In the genomic region with DNA sequence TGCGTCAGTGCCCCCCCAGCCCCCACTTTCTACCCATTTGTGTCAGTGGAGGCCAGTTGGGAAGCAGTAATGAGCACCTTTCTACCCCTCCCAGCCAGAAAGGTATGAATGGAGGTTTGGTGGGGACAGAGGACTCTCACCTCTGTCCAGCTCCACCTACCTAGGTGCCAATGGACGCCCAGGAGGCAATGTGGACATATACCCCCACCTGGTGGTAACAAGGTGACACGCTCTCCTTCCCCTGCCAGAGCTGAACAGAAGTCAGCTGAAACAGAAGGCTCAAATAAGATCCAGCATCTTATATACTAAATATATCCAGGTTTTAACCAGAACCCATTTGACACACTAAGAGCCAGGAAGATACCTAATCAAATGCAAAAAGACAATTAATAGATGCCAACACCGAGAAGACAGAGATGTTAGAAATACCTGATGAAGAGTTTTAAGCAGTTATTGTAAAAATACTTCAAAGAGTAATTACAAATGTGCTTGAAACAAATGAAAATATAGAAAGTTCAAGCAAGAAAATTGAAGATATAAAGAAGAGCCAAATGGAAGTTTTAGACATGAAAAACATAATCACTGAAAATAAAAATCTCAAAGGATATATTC, we compare ENCODE assay signal across 10 cellular contexts. TPM values are rescaled to one million over a fixed set of nuclear protein-coding genes. Genes with fewer than 3 reads are reported as not detected.
A peak's percentile ranks its signal among the peaks of the same experiment; 100 is the strongest.
DNase-seq lines count a peak whose midpoint lies in the region; ATAC-seq and TF ChIP-seq lines count a peak whose summit lies in the region.
"Had no signal": no experiment of that assay in that cellular context is flagged by ENCODE, and none has a peak within 500 bp of the region (broad histone marks: within the 10 kb centered on the region; RNA-seq: fewer than 3 reads in every experiment).

No MANE protein-coding gene starts in this region.

- no peaks in the 10 kb centered on the region for H3K36me3 Mint-ChIP-seq in glutamatergic neuron (ENCODE audit: unreplicated experiment)

- H3K27ac ChIP-seq in OCI-LY7 (ENCODE audit: low read depth, low read length, poor library complexity, severe bottlenecking): no peak overlapping the region
- H3K27ac ChIP-seq: dorsolateral prefrontal cortex had no signal

- H3K4me1 ChIP-seq in OCI-LY7 (ENCODE audit: insufficient read depth, low read length, poor library complexity, severe bottlenecking): no peaks in the 10 kb centered on the region

- H3K27me3 Mint-ChIP-seq in glutamatergic neuron (ENCODE audit: unreplicated experiment): peaks cover 3% of the 10 kb centered on the region

- no peak overlapping the region for H2AFZ ChIP-seq in OCI-LY7 (ENCODE audit: low read length)

- DNase-seq in AML-193 (lab: John Stamatoyannopoulos, UW): peak; percentile 2 to 3
- peak; percentile 5 for DNase-seq in OCI-LY7 (ENCODE audit: low spot score)
- peak; percentile 41 for DNase-seq in glutamatergic neuron
- no peak for DNase-seq in NCI-H1092 (lab: John Stamatoyannopoulos, UW)
- DNase-seq in midbrain (lab: John Stamatoyannopoulos, UW): no peak
- DNase-seq: dorsolateral prefrontal cortex had no signal

- intact Hi-C loops in OCI-LY7 (cut with micrococcal nuclease; ENCODE audit: unreplicated experiment): no loop called here

- no peaks in the 10 kb centered on the region for H3K36me3 ChIP-seq in OCI-LY7 (ENCODE audit: insufficient read depth, low read length)

- H3K4me2 ChIP-seq in OCI-LY7 (ENCODE audit: low read length): no peak overlapping the region

- no peak overlapping the region for H3K4me3 Mint-ChIP-seq in glutamatergic neuron (ENCODE audit: unreplicated experiment)

- TF ChIP-seq CTCF in OCI-LY7 (conservative IDR thresholded peaks at IDR 0.05; ENCODE audit: low read length): peak; percentile 56
- TF ChIP-seq CTCF in glutamatergic neuron (IDR thresholded peaks at IDR 0.05; ENCODE audit: partially characterized antibody, unreplicated experiment): peak; percentile 39

- no peak overlapping the region for H3K27ac Mint-ChIP-seq in glutamatergic neuron (ENCODE audit: unreplicated experiment)

- H3K79me2 ChIP-seq in OCI-LY7 (ENCODE audit: insufficient read depth, low read depth, low read length): no peaks in the 10 kb centered on the region

- POLR2A ChIA-PET in OCI-LY7 (lab: Charles Lee): no interaction called here

- BruUV-seq in OCI-LY7 (replicated peaks; lab: Mats Ljungman, UMichigan): no TSS peak

- H3K4me3 ChIP-seq in OCI-LY7 (ENCODE audit: low read depth, low read length, poor library complexity, severe bottlenecking): no peak overlapping the region
- H3K4me3 ChIP-seq: dorsolateral prefrontal cortex had no signal

- H3K9me3 Mint-ChIP-seq in glutamatergic neuron (ENCODE audit: unreplicated experiment): no peaks in the 10 kb centered on the region

- no peaks in the 10 kb centered on the region for H3K9me2 ChIP-seq in OCI-LY7 (ENCODE audit: insufficient read depth, low read length)

- peaks cover 7% of the 10 kb centered on the region for H3K4me1 Mint-ChIP-seq in glutamatergic neuron (ENCODE audit: low read depth, unreplicated experiment)

- no peaks in the 10 kb centered on the region for H4K20me1 ChIP-seq in OCI-LY7 (ENCODE audit: insufficient read depth, low read length)

- no peaks in the 10 kb centered on the region for H3K9me3 ChIP-seq in OCI-LY7 (ENCODE audit: low read length)

- CTCF ChIA-PET in OCI-LY7 (lab: Charles Lee; ENCODE audit: unreplicated experiment): no interaction called here

- peak; percentile 48 for ATAC-seq in GM18868 (IDR thresholded peaks at IDR 0.05; ENCODE audit: unreplicated experiment)
- no peak for ATAC-seq in GM21717 (IDR thresholded peaks at IDR 0.05; ENCODE audit: unreplicated experiment)
- ATAC-seq in HG03457 (IDR thresholded peaks at IDR 0.05; ENCODE audit: unreplicated experiment): no peak

RNA-seq across cellular contexts. Expression of a gene that starts 18.4 kb away (rescaled TPM):
- total RNA-seq in OCI-LY7 (2014; rRNA removed; shearing (Covaris generic)): not detected in 2 replicates
- total RNA-seq in OCI-LY7 (2022) (not detected in 2 replicates), glutamatergic neuron (ENCODE audit: unreplicated experiment) (2.0 TPM)
- total RNA-seq: pulmonary artery endothelial cell had no signal

Comparison
In these comparisons a context has a peak if more than half of its experiments do, and no peak if none do; other contexts are left out.
1. DNase-seq: peak in AML-193 (2 of 2), OCI-LY7 (single experiment) and glutamatergic neuron (single experiment); none in NCI-H1092 (single experiment) and midbrain (single experiment).